7 cellular contexts compared by ENCODE assay signal in genomic region chr9:103789686-103790085, GRCh38.
DNase-seq lines count a peak whose midpoint lies in the region; ATAC-seq and TF ChIP-seq lines count a peak whose summit lies in the region.

No MANE protein-coding gene starts in this region.

- no peaks in the 10 kb centered on the region for H3K27me3 ChIP-seq in Karpas-422 (ENCODE audit: low read length)
- H3K27me3 ChIP-seq in neuronal stem cell (ENCODE audit: control insufficient read depth in 3 of 3, insufficient read depth in 3 of 3, low read depth in 1 of 3, low read length in 3 of 3), result no peaks in the 10 kb centered on the region

- H3K27ac ChIP-seq in Karpas-422 (ENCODE audit: low read length) (no peak overlapping the region), neuronal stem cell (replicated peaks; ENCODE audit: low read length) (no peak overlapping the region)

- H3K79me1 ChIP-seq in neuronal stem cell (ENCODE audit: low read depth, low read length), result no peaks in the 10 kb centered on the region

- ATAC-seq in GM18517 (IDR thresholded peaks at IDR 0.05; ENCODE audit: unreplicated experiment), result peak; percentile 94
- ATAC-seq in GM21786 (IDR thresholded peaks at IDR 0.05; ENCODE audit: unreplicated experiment), result peak; percentile 98

- no peak overlapping the region for H2AK5ac ChIP-seq in neuronal stem cell (ENCODE audit: low read depth, low read length)

- H2AFZ ChIP-seq in Karpas-422 (ENCODE audit: low read length) (no peak overlapping the region), neuronal stem cell (ENCODE audit: low read length) (no peak overlapping the region)

- no peak overlapping the region for H3K14ac ChIP-seq in neuronal stem cell (ENCODE audit: low read length)

- H3K9me2 ChIP-seq in Karpas-422 (replicated peaks; ENCODE audit: insufficient read depth, low read length), result no peaks in the 10 kb centered on the region

- no peak overlapping the region for H3K9ac ChIP-seq in Karpas-422 (ENCODE audit: low read length)
- H3K9ac ChIP-seq in neuronal stem cell (ENCODE audit: low read depth, low read length, poor library complexity), result no peak overlapping the region

- H4K8ac ChIP-seq in neuronal stem cell (ENCODE audit: low read depth, low read length), result no peak overlapping the region

- H3K4me3 ChIP-seq in Karpas-422 (ENCODE audit: low read length) (no peak overlapping the region), fibroblast of mammary gland (ENCODE audit: control insufficient read depth, low read depth, low read length) (no peak overlapping the region), neuronal stem cell (ENCODE audit: low read length in 2 of 2) (no peak overlapping the region)

- no CpG with 5 or more reads among the region's 2 CpGs for WGBS in neuronal stem cell (ENCODE audit: extremely low coverage in 2 of 2, insufficient read length in 2 of 2, insufficient replicate concordance in 1 of 2), 2 donors

- H3K4me2 ChIP-seq in Karpas-422 (ENCODE audit: low read depth, low read length, poor library complexity, severe bottlenecking) (no peak overlapping the region), neuronal stem cell (ENCODE audit: insufficient read depth, low read length, poor library complexity, severe bottlenecking) (no peak overlapping the region)

- H4K20me1 ChIP-seq in Karpas-422 (ENCODE audit: insufficient read depth, low read depth, low read length), result no peaks in the 10 kb centered on the region

- no peaks in the 10 kb centered on the region for H3K36me3 ChIP-seq in Karpas-422 (ENCODE audit: insufficient read depth, low read length)
- H3K36me3 ChIP-seq in neuronal stem cell (replicated peaks in 1 of 2; ENCODE audit: control insufficient read depth in 2 of 2, insufficient read depth in 2 of 2, low read length in 2 of 2), result no peaks in the 10 kb centered on the region

- H3K9me3 ChIP-seq in Karpas-422 (ENCODE audit: low read length) (no peaks in the 10 kb centered on the region; the same call in 1 of the 2 replicates), neuronal stem cell (replicated peaks in 1 of 2; ENCODE audit: control insufficient read depth in 2 of 2, insufficient read depth in 1 of 2, low read depth in 1 of 2, low read length in 2 of 2) (no peaks in the 10 kb centered on the region)

- TF ChIP-seq CTCF in fibroblast of mammary gland (conservative IDR thresholded peaks at IDR 0.05; ENCODE audit: control insufficient read depth, insufficient read depth, low read depth, low read length), result peak; percentile 56

- H3K4ac ChIP-seq in neuronal stem cell (ENCODE audit: low read length), result no peak overlapping the region

- H3K23ac ChIP-seq in neuronal stem cell (ENCODE audit: low read depth, low read length, poor library complexity), result no peak overlapping the region

- no peak overlapping the region for H4K91ac ChIP-seq in neuronal stem cell (ENCODE audit: low read depth, low read length, poor library complexity)

- H2BK5ac ChIP-seq in neuronal stem cell (ENCODE audit: low read length), result no peak overlapping the region

- no peak overlapping the region for H3K18ac ChIP-seq in neuronal stem cell (ENCODE audit: low read length)

- no peaks in the 10 kb centered on the region for H3K79me2 ChIP-seq in Karpas-422 (ENCODE audit: low read length)

- H3K4me1 ChIP-seq in Karpas-422 (ENCODE audit: low read length) (no peaks in the 10 kb centered on the region), neuronal stem cell (ENCODE audit: control insufficient read depth in 2 of 2, insufficient read depth in 1 of 2, low read depth in 1 of 2, low read length in 2 of 2) (no peaks in the 10 kb centered on the region)

- no peak overlapping the region for H2BK120ac ChIP-seq in neuronal stem cell (ENCODE audit: low read depth, low read length)

- no peak overlapping the region for H2BK15ac ChIP-seq in neuronal stem cell (ENCODE audit: low read length)

- H2BK12ac ChIP-seq in neuronal stem cell (ENCODE audit: low read length), result no peak overlapping the region

- DNase-seq in Karpas-422 (peak; percentile 69), fibroblast of mammary gland (ENCODE audit: low read depth) (peak; percentile 44), neuronal stem cell (ENCODE audit: low spot score) (no peak), HuH-7.5 (ENCODE audit: low spot score) (no peak)
- DNase-seq in activated T-cell treated with anti-CD3 and anti-CD28 coated beads, Interleukin-2, amount 50 U/mL, for 48 hours, result no peak

Comparison
In these comparisons a context has a peak if more than half of its experiments do, and no peak if none do; other contexts are left out.
1. DNase-seq: peak in Karpas-422 (single experiment) and fibroblast of mammary gland (single experiment); none in neuronal stem cell (single experiment), HuH-7.5 (single experiment) and activated T-cell treated with anti-CD3 and anti-CD28 coated beads, Interleukin-2, amount 50 U/mL, for 48 hours (0 of 2).